Comparison of ENCODE assay signal across 9 cellular contexts in genomic region chr20:3117839-3118379, GRCh38. TPM values are rescaled to one million over a fixed set of nuclear protein-coding genes. Genes with fewer than 3 reads are reported as not detected.
DNase-seq lines count a peak whose midpoint lies in the region; ATAC-seq and TF ChIP-seq lines count a peak whose summit lies in the region.
"Not testable (repeated sequence)": the region's sequence is repeated elsewhere in the genome, so short reads cannot be mapped to it uniquely, and the experiment has no call there.
"Had no signal": no experiment of that assay in that cellular context is flagged by ENCODE, and none has a peak within 500 bp of the region (broad histone marks: within the 10 kb centered on the region; RNA-seq: fewer than 3 reads in every experiment).

No MANE protein-coding gene starts in this region.

- not testable (repeated sequence) for H3K4me1 ChIP-seq in SJSA1 (replicated peaks); aorta (ENCODE audit: control insufficient read depth in 1 of 2, insufficient read depth in 2 of 2, low read length in 2 of 2)

- ATAC-seq in left colon, result peak; percentile 36
- peak; percentile 86 for ATAC-seq in aorta (ENCODE audit: low FRiP score)

- not testable (repeated sequence) for H3K9me3 Mint-ChIP-seq in activated naive CD4-positive, alpha-beta T cell treated with anti-CD3 and anti-CD28 coated beads for 36 hours; endothelial cell (ENCODE audit: unreplicated experiment)

- H3K27ac ChIP-seq in SJSA1; aorta (ENCODE audit: low read depth in 1 of 2, low read length in 2 of 2): not testable (repeated sequence)

- H3K36me3 Mint-ChIP-seq in activated naive CD4-positive, alpha-beta T cell treated with anti-CD3 and anti-CD28 coated beads for 36 hours (ENCODE audit: low read depth), result peaks cover 27% of the 10 kb centered on the region
- peaks cover 23% of the 10 kb centered on the region for H3K36me3 Mint-ChIP-seq in endothelial cell (ENCODE audit: low read depth, unreplicated experiment)

- H3K27me3 ChIP-seq in SJSA1 (replicated peaks); aorta (ENCODE audit: control insufficient read depth in 1 of 2, insufficient read depth in 2 of 2, low read length in 1 of 2): not testable (repeated sequence)

- peaks cover 37% of the 10 kb centered on the region for H3K4me1 Mint-ChIP-seq in activated naive CD4-positive, alpha-beta T cell treated with anti-CD3 and anti-CD28 coated beads for 36 hours (ENCODE audit: low read depth)
- peaks cover 17% of the 10 kb centered on the region for H3K4me1 Mint-ChIP-seq in endothelial cell (ENCODE audit: unreplicated experiment)

- 49 to 54% methylated on average over 14 of the region's 14 CpGs for WGBS in aorta, 2 donors

- not testable (repeated sequence) for H3K27me3 Mint-ChIP-seq in activated naive CD4-positive, alpha-beta T cell treated with anti-CD3 and anti-CD28 coated beads for 36 hours (ENCODE audit: low read depth); endothelial cell (ENCODE audit: unreplicated experiment)

- H3K9me3 ChIP-seq in SJSA1 (replicated peaks); aorta (ENCODE audit: control insufficient read depth, low read length): not testable (repeated sequence)

- intact Hi-C loops in activated naive CD4-positive, alpha-beta T cell treated with anti-CD3 and anti-CD28 coated beads for 36 hours (cut with micrococcal nuclease), result loop anchor here (1.0 to 5.0 kb wide), 5 partner anchors 39 to 198 kb away; partner anchors contain the start of genes DDRGK1 and LZTS3
- intact Hi-C loops in left colon (cut with DNase I, micrococcal nuclease) (loop anchor here in 1 of 2 donors (5.0 kb wide), 1 partner anchor 66 kb away; no protein-coding TSS in a partner anchor), aorta (cut with DNase I) (loop anchor here (5.0 kb wide), 1 partner anchor 66 kb away; no protein-coding TSS in a partner anchor)

- CTCF ChIA-PET in activated naive CD4-positive, alpha-beta T cell treated with anti-CD3 and anti-CD28 coated beads for 36 hours (lab: Charles Lee), result interaction anchor here (0.7 to 4.5 kb wide), 11 partner anchors 12 to 433 kb away, joined by 3 to 28 read pairs (median 4); no protein-coding TSS in a partner anchor

- DNase-seq in ELR (ENCODE audit: low read depth) (peak; percentile 62), Kasumi-1 (lab: John Stamatoyannopoulos, UW) (peak; percentile 78 to 81), SJSA1 (ENCODE audit: low read depth in 1 of 2, low spot score in 2 of 2) (peak; percentile 56 to 69), endothelial cell (ENCODE audit: low spot score) (peak; percentile 38), left colon (peak; percentile 33 to 34), retina (peak; percentile 18), aorta (peak; percentile 79)
- DNase-seq in activated naive CD4-positive, alpha-beta T cell treated with anti-CD3 and anti-CD28 coated beads for 36 hours, result peak; percentile 81

- peak overlapping the region; percentile 12 for H3K4me3 Mint-ChIP-seq in activated naive CD4-positive, alpha-beta T cell treated with anti-CD3 and anti-CD28 coated beads for 36 hours
- H3K4me3 Mint-ChIP-seq in endothelial cell (ENCODE audit: unreplicated experiment), result not testable (repeated sequence)

- peaks cover 31% of the 10 kb centered on the region for H3K36me3 ChIP-seq in SJSA1
- not testable (repeated sequence) for H3K36me3 ChIP-seq in aorta (ENCODE audit: control insufficient read depth in 1 of 2, insufficient read depth in 2 of 2, low read length in 1 of 2)

- peak; percentile 21 for TF ChIP-seq CTCF in endothelial cell (IDR thresholded peaks at IDR 0.05; ENCODE audit: unreplicated experiment)

- not testable (repeated sequence) for H3K4me3 ChIP-seq in SJSA1; aorta (ENCODE audit: low read length in 2 of 2)

- not testable (repeated sequence) for H3K27ac Mint-ChIP-seq in activated naive CD4-positive, alpha-beta T cell treated with anti-CD3 and anti-CD28 coated beads for 36 hours; endothelial cell (ENCODE audit: unreplicated experiment)

RNA-seq across cellular contexts. Expression of gene AVP, which starts 33.4 kb away (rescaled TPM):
- total RNA-seq in SJSA1 (2014; rRNA removed; shearing (Covaris generic)), result not detected in 2 replicates
- total RNA-seq in activated naive CD4-positive, alpha-beta T cell treated with anti-CD3 and anti-CD28 coated beads for 36 hours, result not detected
- total RNA-seq in endothelial cell (ENCODE audit: unreplicated experiment) (not detected), left colon (not detected), aorta (not detected)
- polyA plus RNA-seq in aorta, result not detected
- polyA plus RNA-seq: SK-N-SH had no signal

RNA-seq across cellular contexts. Expression of gene FASTKD5, which starts 41.8 kb away (rescaled TPM):
- 15.5 and 26.3 TPM in 2 replicates for total RNA-seq in SJSA1 (2014; rRNA removed; shearing (Covaris generic))
- total RNA-seq in activated naive CD4-positive, alpha-beta T cell treated with anti-CD3 and anti-CD28 coated beads for 36 hours, result 10 to 100 TPM; 11.8 to 12.0 TPM
- total RNA-seq in endothelial cell (ENCODE audit: unreplicated experiment), result 17.2 TPM
- total RNA-seq in left colon, result 10 to 100 TPM; 15.4 to 16.5 TPM
- 10 to 100 TPM; 10.3 to 10.9 TPM for total RNA-seq in aorta
- polyA plus RNA-seq in aorta, result 1 to 10 TPM; 4.4 to 9.8 TPM

RNA-seq across cellular contexts. Expression of gene UBOX5, which starts 41.8 kb away (rescaled TPM):
- total RNA-seq in SJSA1 (2014; rRNA removed; shearing (Covaris generic)), result 3.7 and 4.2 TPM in 2 replicates
- total RNA-seq in activated naive CD4-positive, alpha-beta T cell treated with anti-CD3 and anti-CD28 coated beads for 36 hours, result 1 to 10 TPM; 5.4 to 5.9 TPM
- 6.9 TPM for total RNA-seq in endothelial cell (ENCODE audit: unreplicated experiment)
- total RNA-seq in left colon, result 1 to 10 TPM; 6.6 to 6.8 TPM
- 1 to 10 TPM; 5.4 to 8.5 TPM for total RNA-seq in aorta
- polyA plus RNA-seq in aorta, result 1 to 10 TPM; 1.6 to 4.2 TPM

RNA-seq across cellular contexts. Expression of gene OXT, which starts 46.5 kb away (rescaled TPM):
- not detected in 2 replicates for total RNA-seq in SJSA1 (2014; rRNA removed; shearing (Covaris generic))
- not detected for total RNA-seq in activated naive CD4-positive, alpha-beta T cell treated with anti-CD3 and anti-CD28 coated beads for 36 hours
- total RNA-seq in endothelial cell (ENCODE audit: unreplicated experiment) (not detected), left colon (not detected), aorta (not detected)
- 1 to 10 TPM; 2.2 to 6.3 TPM for polyA plus RNA-seq in aorta
- polyA plus RNA-seq: SK-N-SH had no signal

RNA-seq across cellular contexts. Expression of gene LZTS3, which starts 55.4 kb away (rescaled TPM):
- 3.9 and 6.1 TPM in 2 replicates for total RNA-seq in SJSA1 (2014; rRNA removed; shearing (Covaris generic))
- total RNA-seq in activated naive CD4-positive, alpha-beta T cell treated with anti-CD3 and anti-CD28 coated beads for 36 hours, result 1 to 10 TPM; 1.2 to 1.4 TPM
- total RNA-seq in endothelial cell (ENCODE audit: unreplicated experiment) (6.1 TPM), left colon (10 to 100 TPM in 1 of 2 donors, 1 to 10 TPM in 1; 5.5 to 10.9 TPM), aorta (1 to 10 TPM; 9.5 to 9.9 TPM)
- 1 to 10 TPM; 3.3 to 6.5 TPM for polyA plus RNA-seq in aorta

Comparison
In these comparisons a context has a peak if more than half of its experiments do, and no peak if none do; other contexts are left out.
1. DNase-seq: peak in every context shown above with its lines; median percentile 81 in activated naive CD4-positive, alpha-beta T cell treated with anti-CD3 and anti-CD28 coated beads for 36 hours; 80 in Kasumi-1; 79 in aorta; 62 in SJSA1; 62 in ELR; 38 in endothelial cell; 34 in left colon; 18 in retina.